Comparison of ENCODE assay signal across 3 cellular contexts in the genomic region with DNA sequence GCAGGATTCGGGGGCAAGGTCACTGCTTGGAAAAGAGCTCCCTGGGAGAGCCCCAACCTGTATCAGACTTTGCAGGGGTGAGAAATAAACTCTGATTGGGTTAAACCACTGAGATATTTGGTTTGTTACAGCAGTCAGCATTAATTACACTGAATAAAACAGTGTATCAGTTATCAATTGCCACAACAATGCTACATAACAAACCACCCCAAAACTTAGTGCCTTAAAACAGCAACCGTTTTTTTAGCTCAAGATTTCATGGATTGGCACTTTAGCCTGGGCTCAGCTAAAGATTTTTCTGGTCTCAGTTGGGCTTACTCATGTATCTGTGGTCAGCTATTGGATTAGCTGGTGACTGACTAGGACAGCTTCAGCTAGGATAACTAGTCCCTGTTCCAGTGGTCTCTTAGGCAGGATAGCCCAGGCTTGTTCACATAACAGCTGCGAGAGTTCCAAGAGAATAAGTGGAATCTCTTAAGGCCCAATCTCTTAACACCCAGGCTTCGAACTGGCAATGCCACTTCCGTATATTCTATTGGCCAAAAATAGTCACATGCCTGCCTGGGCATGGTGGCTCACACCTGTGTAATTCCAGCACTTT. TPM values are rescaled to one million over a fixed set of nuclear protein-coding genes. Genes with fewer than 3 reads are reported as not detected.
"Had no signal": no experiment of that assay in that cellular context is flagged by ENCODE, and none has a peak within 500 bp of the region (broad histone marks: within the 10 kb centered on the region; RNA-seq: fewer than 3 reads in every experiment).

No MANE protein-coding gene starts in this region.

RNA-seq across cellular contexts. Expression of a gene that starts 49.1 kb away (rescaled TPM):
- total RNA-seq: natural killer cell, skeletal muscle tissue, subcutaneous adipose tissue had no signal
